10 cellular contexts compared by ENCODE assay signal in genomic region chr12:119262388-119262787, GRCh38.
"Had no signal": no experiment of that assay in that cellular context is flagged by ENCODE, and none has a peak within 500 bp of the region (broad histone marks: within the 10 kb centered on the region; RNA-seq: fewer than 3 reads in every experiment).

No MANE protein-coding gene starts in this region.

- H3K27ac Mint-ChIP-seq: IgD-negative memory B cell had no signal

- H3K4me2 ChIP-seq: KMS-11 had no signal

- ATAC-seq: HepG2 had no signal

- H3K27ac ChIP-seq: HL-60, KMS-11 had no signal

- H3K9ac ChIP-seq: KMS-11 had no signal

- H3K4me3 Mint-ChIP-seq: IgD-negative memory B cell had no signal

- FAIRE-seq: HepG2, HTR-8/SVneo had no signal

- H3K36me3 Mint-ChIP-seq: IgD-negative memory B cell had no signal

- DNase-seq: IMR-90, Karpas-422, Kasumi-1, KBM-7, KG1 had no signal
